In genomic region chr7:7857143-7857583, GRCh38 we compare ENCODE assay signal across 10 cellular contexts.
DNase-seq lines count a peak whose midpoint lies in the region; ATAC-seq and TF ChIP-seq lines count a peak whose summit lies in the region.
"Had no signal": no experiment of that assay in that cellular context is flagged by ENCODE, and none has a peak within 500 bp of the region (broad histone marks: within the 10 kb centered on the region; RNA-seq: fewer than 3 reads in every experiment).

No MANE protein-coding gene starts in this region.

- peak; percentile 86 for DNase-seq in G401 (ENCODE audit: low spot score)
- DNase-seq in GM20000 (ENCODE audit: low spot score), result peak; percentile 16
- peak; percentile 79 for DNase-seq in NCI-H69 (lab: John Stamatoyannopoulos, UW)
- peak; percentile 69 for DNase-seq in dermis blood vessel endothelial cell
- DNase-seq in activated CD4-positive, alpha-beta T cell treated with anti-CD3 and anti-CD28 coated beads for 4 hours, result no peak
- no peak for DNase-seq in epidermal melanocyte (ENCODE audit: insufficient read length, low spot score)
- DNase-seq: activated CD8-positive, alpha-beta memory T cell treated with anti-CD3 and anti-CD28 coated beads for 24 hours; NCI-H2107 had no signal

- in situ Hi-C loops in G401 (cut with HindIII; ENCODE audit: low sequenced_read_pairs), result no loop called here

- TF ChIP-seq CTCF in GM20000 (IDR thresholded peaks at IDR 0.05; ENCODE audit: extremely low read depth, missing control alignments), result no peak

- ATAC-seq in HG03139 (IDR thresholded peaks at IDR 0.05; ENCODE audit: unreplicated experiment), result no peak
- no peak for ATAC-seq in HG03469 (IDR thresholded peaks at IDR 0.05; ENCODE audit: unreplicated experiment)

Comparison
In these comparisons a context has a peak if more than half of its experiments do, and no peak if none do; other contexts are left out.
1. DNase-seq: peak in G401 (single experiment), GM20000 (single experiment), NCI-H69 (single experiment) and dermis blood vessel endothelial cell (single experiment); none in activated CD4-positive, alpha-beta T cell treated with anti-CD3 and anti-CD28 coated beads for 4 hours (0 of 2) and epidermal melanocyte (single experiment).